1 cellular context compared by ENCODE assay signal in genomic region chr1:200641175-200641489, GRCh38.
TF ChIP-seq lines count a peak whose summit lies in the region.

No MANE protein-coding gene starts in this region.

TF ChIP-seq in K562, 482 proteins besides CTCF, POLR2A, EP300 and RAD21 (continued from another document):
- TF ChIP-seq, protein P1, sequence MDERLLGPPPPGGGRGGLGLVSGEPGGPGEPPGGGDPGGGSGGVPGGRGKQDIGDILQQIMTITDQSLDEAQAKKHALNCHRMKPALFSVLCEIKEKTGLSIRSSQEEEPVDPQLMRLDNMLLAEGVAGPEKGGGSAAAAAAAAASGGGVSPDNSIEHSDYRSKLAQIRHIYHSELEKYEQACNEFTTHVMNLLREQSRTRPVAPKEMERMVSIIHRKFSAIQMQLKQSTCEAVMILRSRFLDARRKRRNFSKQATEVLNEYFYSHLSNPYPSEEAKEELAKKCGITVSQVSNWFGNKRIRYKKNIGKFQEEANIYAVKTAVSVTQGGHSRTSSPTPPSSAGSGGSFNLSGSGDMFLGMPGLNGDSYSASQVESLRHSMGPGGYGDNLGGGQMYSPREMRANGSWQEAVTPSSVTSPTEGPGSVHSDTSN (CRISPR knock-in tag; IDR thresholded peaks at IDR 0.05; ENCODE audit: low read depth): no peak
- TF ChIP-seq, protein P1 (tag; conservative IDR thresholded peaks at IDR 0.05; ENCODE audit: low read depth): peak; percentile 25; the same call in 1 of the 2 replicates
- TF ChIP-seq, protein P2, sequence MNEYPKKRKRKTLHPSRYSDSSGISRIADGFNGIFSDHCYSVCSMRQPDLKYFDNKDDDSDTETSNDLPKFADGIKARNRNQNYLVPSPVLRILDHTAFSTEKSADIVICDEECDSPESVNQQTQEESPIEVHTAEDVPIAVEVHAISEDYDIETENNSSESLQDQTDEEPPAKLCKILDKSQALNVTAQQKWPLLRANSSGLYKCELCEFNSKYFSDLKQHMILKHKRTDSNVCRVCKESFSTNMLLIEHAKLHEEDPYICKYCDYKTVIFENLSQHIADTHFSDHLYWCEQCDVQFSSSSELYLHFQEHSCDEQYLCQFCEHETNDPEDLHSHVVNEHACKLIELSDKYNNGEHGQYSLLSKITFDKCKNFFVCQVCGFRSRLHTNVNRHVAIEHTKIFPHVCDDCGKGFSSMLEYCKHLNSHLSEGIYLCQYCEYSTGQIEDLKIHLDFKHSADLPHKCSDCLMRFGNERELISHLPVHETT (CRISPR knock-in tag; conservative IDR thresholded peaks at IDR 0.05 in 1 of 2, IDR thresholded peaks at IDR 0.05 in 1 of 2): 0 out of 4 replicates have a peak, but pooled peaks of 1 of the 2 experiments have one; percentile 26
- no peak for TF ChIP-seq ID3 (CRISPR knock-in tag; IDR thresholded peaks at IDR 0.05)
- 0 out of 2 replicates have a peak, but pooled peaks have one; percentile 7 for TF ChIP-seq ID3 (tag; IDR thresholded peaks at IDR 0.05)
- 0 out of 2 replicates have a peak, but pooled peaks have one; percentile 1 for TF ChIP-seq ZC3H8 (IDR thresholded peaks at IDR 0.05)
- TF ChIP-seq PHTF2 (CRISPR knock-in tag; IDR thresholded peaks at IDR 0.05): no peak
- TF ChIP-seq ZNF592 (IDR thresholded peaks at IDR 0.05): 0 out of 2 replicates have a peak, but pooled peaks have one; percentile 4
- 0 out of 2 replicates have a peak, but pooled peaks have one; percentile 48 for TF ChIP-seq DPF2 (IDR thresholded peaks at IDR 0.05)
- 0 out of 2 replicates have a peak, but pooled peaks have one; percentile 0 for TF ChIP-seq JUN (IDR thresholded peaks at IDR 0.05; ENCODE audit: borderline replicate concordance, low read depth, low read length)
- TF ChIP-seq JUN (CRISPR knock-in tag; IDR thresholded peaks at IDR 0.05; ENCODE audit: borderline replicate concordance): no peak
- no peak for TF ChIP-seq OTX1 (CRISPR knock-in tag; IDR thresholded peaks at IDR 0.05)
- TF ChIP-seq DMBX1 (CRISPR knock-in tag; IDR thresholded peaks at IDR 0.05; ENCODE audit: borderline replicate concordance): no peak
- no peak for TF ChIP-seq HBP1 (CRISPR knock-in tag; IDR thresholded peaks at IDR 0.05)
- 0 out of 2 replicates have a peak, but pooled peaks have one; percentile 8 for TF ChIP-seq ZNF395 (CRISPR knock-in tag; IDR thresholded peaks at IDR 0.05)
